In genomic region chr16:80997139-80997798, GRCh38 we compare ENCODE assay signal across 8 cellular contexts. TPM values are rescaled to one million over a fixed set of nuclear protein-coding genes. Genes with fewer than 3 reads are reported as not detected.
DNase-seq lines count a peak whose midpoint lies in the region; ATAC-seq and TF ChIP-seq lines count a peak whose summit lies in the region.

No MANE protein-coding gene starts in this region.

- H3K9me3 Mint-ChIP-seq in activated T-helper 1 cell treated with anti-CD3 and anti-CD28 coated beads, Interleukin-12 subunit alpha, Interleukin-12 subunit beta, Interleukin-2, Interleukin-4 antibody, amounts not matched to agents 30 ng/mL and 10 ng/mL and 1 ng/mL, durations not matched to agents 14 hours and 24 hours and 36 hours: no peaks in the 10 kb centered on the region
- H3K9me3 Mint-ChIP-seq in naive B cell: peaks cover 0 to 2% (median 0%) of the 10 kb centered on the region in 7 donors

- DNase-seq in activated T-helper 1 cell treated with anti-CD3 and anti-CD28 coated beads, Interleukin-12 subunit alpha, Interleukin-12 subunit beta, Interleukin-2, Interleukin-4 antibody, amounts not matched to agents 30 ng/mL and 10 ng/mL and 1 ng/mL, durations not matched to agents 14 hours and 24 hours and 36 hours (ENCODE audit: low spot score): no peak
- DNase-seq in naive B cell (no peak), NCI-H2196 (lab: John Stamatoyannopoulos, UW; ENCODE audit: unreplicated experiment) (no peak), Kasumi-1 (lab: John Stamatoyannopoulos, UW) (no peak), vagina (ENCODE audit: extremely low spot score in 2 of 2) (no peak)

- H3K36me3 Mint-ChIP-seq in activated T-helper 1 cell treated with anti-CD3 and anti-CD28 coated beads, Interleukin-12 subunit alpha, Interleukin-12 subunit beta, Interleukin-2, Interleukin-4 antibody, amounts not matched to agents 30 ng/mL and 10 ng/mL and 1 ng/mL, durations not matched to agents 14 hours and 24 hours and 36 hours (ENCODE audit: low read depth): peaks cover 42% of the 10 kb centered on the region
- H3K36me3 Mint-ChIP-seq in naive B cell: peaks cover 0 to 5% of the 10 kb centered on the region in 2 donors

- H3K36me3 ChIP-seq in vagina: no peaks in the 10 kb centered on the region

- TF ChIP-seq CTCF in vagina (IDR thresholded peaks at IDR 0.05): no peak

- no peak for TF ChIP-seq POLR2A in vagina (IDR thresholded peaks at IDR 0.05)

- peaks cover 67% of the 10 kb centered on the region for H3K4me1 Mint-ChIP-seq in activated T-helper 1 cell treated with anti-CD3 and anti-CD28 coated beads, Interleukin-12 subunit alpha, Interleukin-12 subunit beta, Interleukin-2, Interleukin-4 antibody, amounts not matched to agents 30 ng/mL and 10 ng/mL and 1 ng/mL, durations not matched to agents 14 hours and 24 hours and 36 hours (ENCODE audit: low read depth)
- peaks cover 25 to 45% (median 42%) of the 10 kb centered on the region in 3 donors for H3K4me1 Mint-ChIP-seq in naive B cell

- H3K4me1 ChIP-seq in vagina: no peaks in the 10 kb centered on the region

- H3K27me3 Mint-ChIP-seq in activated T-helper 1 cell treated with anti-CD3 and anti-CD28 coated beads, Interleukin-12 subunit alpha, Interleukin-12 subunit beta, Interleukin-2, Interleukin-4 antibody, amounts not matched to agents 30 ng/mL and 10 ng/mL and 1 ng/mL, durations not matched to agents 14 hours and 24 hours and 36 hours (ENCODE audit: insufficient read depth): no peaks in the 10 kb centered on the region
- no peaks in the 10 kb centered on the region for H3K27me3 Mint-ChIP-seq in naive B cell

- H3K4me3 Mint-ChIP-seq in activated T-helper 1 cell treated with anti-CD3 and anti-CD28 coated beads, Interleukin-12 subunit alpha, Interleukin-12 subunit beta, Interleukin-2, Interleukin-4 antibody, amounts not matched to agents 30 ng/mL and 10 ng/mL and 1 ng/mL, durations not matched to agents 14 hours and 24 hours and 36 hours: peak overlapping the region; percentile 75
- H3K4me3 Mint-ChIP-seq in naive B cell: peak overlapping the region; percentile 86 to 95 (median 90)

- intact Hi-C loops in activated T-helper 1 cell treated with anti-CD3 and anti-CD28 coated beads, Interleukin-12 subunit alpha, Interleukin-12 subunit beta, Interleukin-2, Interleukin-4 antibody, amounts not matched to agents 30 ng/mL and 10 ng/mL and 1 ng/mL, durations not matched to agents 14 hours and 24 hours and 36 hours (cut with micrococcal nuclease): loop anchor here (2.0 kb wide), 1 partner anchor 14 kb away; no protein-coding TSS in a partner anchor
- intact Hi-C loops in vagina (cut with DNase I): no loop called here

- no peaks in the 10 kb centered on the region for H3K9me3 ChIP-seq in vagina

- peak overlapping the region; percentile 83 for H3K27ac Mint-ChIP-seq in activated T-helper 1 cell treated with anti-CD3 and anti-CD28 coated beads, Interleukin-12 subunit alpha, Interleukin-12 subunit beta, Interleukin-2, Interleukin-4 antibody, amounts not matched to agents 30 ng/mL and 10 ng/mL and 1 ng/mL, durations not matched to agents 14 hours and 24 hours and 36 hours
- peak overlapping the region; percentile 80 to 95 (median 88) for H3K27ac Mint-ChIP-seq in naive B cell

- ATAC-seq in GM18867 (IDR thresholded peaks at IDR 0.05; ENCODE audit: unreplicated experiment) (peak; percentile 59), HG02763 (IDR thresholded peaks at IDR 0.05; ENCODE audit: unreplicated experiment) (peak; percentile 61), naive B cell (ENCODE audit: low read depth in 2 of 2) (peak; percentile 41 to 55), GM21526 (IDR thresholded peaks at IDR 0.05; ENCODE audit: low FRiP score, unreplicated experiment) (no peak)

- peak overlapping the region in 1 of 2 donors; percentile 8 for H3K4me3 ChIP-seq in vagina

- H3K27ac ChIP-seq in vagina: no peak overlapping the region

- H3K27me3 ChIP-seq in vagina: no peaks in the 10 kb centered on the region

RNA-seq across cellular contexts. Expression of gene CMC2, which starts 9.4 kb away (rescaled TPM):
- 141 and 156 TPM in 2 replicates for total RNA-seq in activated T-helper 1 cell treated with anti-CD3 and anti-CD28 coated beads, Interleukin-12 subunit alpha, Interleukin-12 subunit beta, Interleukin-2, Interleukin-4 antibody, amounts not matched to agents 30 ng/mL and 10 ng/mL and 1 ng/mL, durations not matched to agents 14 hours and 24 hours and 36 hours
- polyA plus RNA-seq in naive B cell (ENCODE audit: low read depth in 6 of 6): 100 to 1,000 TPM in 2 of 6 donors, 10 to 100 TPM in 4; 71.2 to 106 (median 83.2) TPM
- 6.6 TPM for total RNA-seq in vagina

RNA-seq across cellular contexts. Expression of gene CENPN, which starts 9.7 kb away (rescaled TPM):
- 65.6 and 67.8 TPM in 2 replicates for total RNA-seq in activated T-helper 1 cell treated with anti-CD3 and anti-CD28 coated beads, Interleukin-12 subunit alpha, Interleukin-12 subunit beta, Interleukin-2, Interleukin-4 antibody, amounts not matched to agents 30 ng/mL and 10 ng/mL and 1 ng/mL, durations not matched to agents 14 hours and 24 hours and 36 hours
- polyA plus RNA-seq in naive B cell (ENCODE audit: low read depth in 6 of 6): 10 to 100 TPM in 1 of 6 donors, 1 to 10 TPM in 5; 4.2 to 11.8 (median 8.6) TPM
- 8.3 TPM for total RNA-seq in vagina

RNA-seq across cellular contexts. Expression of gene ATMIN, which starts 38.4 kb away (rescaled TPM):
- 31.2 and 32.3 TPM in 2 replicates for total RNA-seq in activated T-helper 1 cell treated with anti-CD3 and anti-CD28 coated beads, Interleukin-12 subunit alpha, Interleukin-12 subunit beta, Interleukin-2, Interleukin-4 antibody, amounts not matched to agents 30 ng/mL and 10 ng/mL and 1 ng/mL, durations not matched to agents 14 hours and 24 hours and 36 hours
- 10 to 100 TPM; 22.9 to 49.0 (median 30.8) TPM for polyA plus RNA-seq in naive B cell (ENCODE audit: low read depth in 6 of 6)
- total RNA-seq in vagina: 29.7 TPM

Comparison
In these comparisons a context has a peak if more than half of its experiments do, and no peak if none do; other contexts are left out.
1. RNA of gene CMC2, which starts 9.4 kb away (total RNA-seq): 141 to 156 TPM in activated T-helper 1 cell treated with anti-CD3 and anti-CD28 coated beads, Interleukin-12 subunit alpha, Interleukin-12 subunit beta, Interleukin-2, Interleukin-4 antibody, amounts not matched to agents 30 ng/mL and 10 ng/mL and 1 ng/mL, durations not matched to agents 14 hours and 24 hours and 36 hours; 6.6 TPM in vagina (single experiment); every median in the first group is over 10 times any median in the second.